ENCODE assay signal across 10 cellular contexts in the genomic region with DNA sequence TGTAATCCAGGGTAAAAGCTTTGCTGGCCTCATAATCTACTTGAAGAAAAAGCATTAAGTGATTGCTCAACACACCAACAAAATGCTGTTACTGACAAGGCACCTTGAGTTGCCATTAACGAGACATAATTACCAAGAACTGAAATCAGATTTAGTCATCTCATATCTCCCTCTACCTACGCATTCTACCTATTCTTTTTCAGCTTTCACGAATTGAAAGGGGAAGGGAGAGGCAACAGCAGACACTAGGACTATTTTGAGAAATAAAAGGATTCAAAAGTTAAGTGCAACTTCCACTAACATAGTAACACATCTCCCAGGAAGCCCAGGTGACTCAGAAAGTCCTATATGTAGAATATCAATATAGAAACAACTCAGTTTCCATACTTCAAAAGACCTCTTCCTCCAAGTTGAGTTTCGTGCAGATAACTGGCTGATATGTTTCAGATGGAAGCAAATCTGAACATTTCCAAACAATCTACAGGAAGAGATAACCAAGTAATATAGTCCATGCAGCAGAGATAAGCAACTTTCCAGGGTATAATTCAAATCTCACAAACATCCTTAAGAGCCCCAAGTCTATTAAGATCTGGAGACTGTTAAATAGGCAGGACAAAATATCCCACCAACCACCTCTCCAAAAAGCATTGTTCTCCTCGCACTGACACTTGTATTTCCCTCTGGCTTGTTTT. TPM values are rescaled to one million over a fixed set of nuclear protein-coding genes. Genes with fewer than 3 reads are reported as not detected.
A peak's percentile ranks its signal among the peaks of the same experiment; 100 is the strongest.
DNase-seq lines count a peak whose midpoint lies in the region; ATAC-seq and TF ChIP-seq lines count a peak whose summit lies in the region.
"Had no signal": no experiment of that assay in that cellular context is flagged by ENCODE, and none has a peak within 500 bp of the region (broad histone marks: within the 10 kb centered on the region; RNA-seq: fewer than 3 reads in every experiment).

No MANE protein-coding gene starts in this region.

- no peak for ATAC-seq in upper lobe of right lung

- H3K36me3 ChIP-seq in HUES6 (ENCODE audit: control insufficient read depth, insufficient read depth, low read length) (no peaks in the 10 kb centered on the region; the same call in 1 of the 2 replicates), upper lobe of right lung (no peaks in the 10 kb centered on the region)

- H3K27ac ChIP-seq in HUES6 (ENCODE audit: low read depth, low read length) = no peak overlapping the region
- peak overlapping the region; percentile 94 for H3K27ac ChIP-seq in epithelial cell of prostate
- no peak overlapping the region for H3K27ac ChIP-seq in upper lobe of right lung
- H3K27ac ChIP-seq in substantia nigra (ENCODE audit: low read depth, low read length, poor library complexity, severe bottlenecking) = no peak overlapping the region
- H3K27ac ChIP-seq: HL-60 had no signal

- H3K9ac ChIP-seq in HUES6 (ENCODE audit: low read length) = no peak overlapping the region

- H3K27me3 ChIP-seq in HUES6 (ENCODE audit: control insufficient read depth, insufficient read depth, low read length) (peaks cover 18% of the 10 kb centered on the region; the same call in 1 of the 2 replicates), upper lobe of right lung (no peaks in the 10 kb centered on the region)

- intact Hi-C loops in upper lobe of right lung (cut with DNase I) (no loop called here), posterior cingulate gyrus (cut with DNase I) (no loop called here)

- H3K9me3 ChIP-seq in HUES6 (ENCODE audit: control insufficient read depth, insufficient read depth, low read depth, low read length) (no peaks in the 10 kb centered on the region), upper lobe of right lung (no peaks in the 10 kb centered on the region)

- TF ChIP-seq CTCF in upper lobe of right lung (IDR thresholded peaks at IDR 0.05) = no peak

- peak; percentile 31 for DNase-seq in stimulated activated CD4-positive, alpha-beta T cell treated with anti-CD3 and anti-CD28 coated beads, Interleukin-15, amount 100 ng/mL, for 24 hours
- no peak for DNase-seq in stimulated activated CD4-positive, alpha-beta T cell treated with anti-CD3 and anti-CD28 coated beads, Interleukin-2, amount 100 ng/mL, for 24 hours
- DNase-seq in epithelial cell of prostate (ENCODE audit: low read depth, low spot score) (no peak), upper lobe of right lung (no peak), substantia nigra (lab: John Stamatoyannopoulos, UW) (no peak), NCI-H128 (lab: John Stamatoyannopoulos, UW; ENCODE audit: unreplicated experiment) (no peak), posterior cingulate gyrus (no peak)
- DNase-seq: SW 1271 had no signal

- H3K4me1 ChIP-seq in HUES6 (ENCODE audit: control insufficient read depth, insufficient read depth, low read length) (peaks cover 10% of the 10 kb centered on the region; the same call in 1 of the 2 replicates), upper lobe of right lung (peaks cover 18% of the 10 kb centered on the region)

- 0 out of 2 replicates have a peak overlapping the region, but pooled peaks have one; percentile 5 for H3K4me3 ChIP-seq in HUES6 (ENCODE audit: low read depth, low read length)
- peak overlapping the region; percentile 75 for H3K4me3 ChIP-seq in upper lobe of right lung

RNA-seq across cellular contexts. Expression of a gene that starts 1.9 kb away (rescaled TPM):
- 30.8 TPM for total RNA-seq in upper lobe of right lung

RNA-seq across cellular contexts. Expression of a gene that starts 2.4 kb away (rescaled TPM):
- total RNA-seq in upper lobe of right lung = 1.6 TPM
